1 cellular context compared by ENCODE assay signal in genomic region chr7:92667816-92668540, GRCh38.
TF ChIP-seq lines count a peak whose summit lies in the region.

No MANE protein-coding gene starts in this region.

TF ChIP-seq in SK-N-SH, 30 proteins besides CTCF, POLR2A, EP300 and RAD21 (continued from another document):
- TF ChIP-seq REST (IDR thresholded peaks at IDR 0.05; ENCODE audit: low read depth, low read length), result no peak
- TF ChIP-seq JUND (IDR thresholded peaks at IDR 0.05), result peak; percentile 46; the same call in 1 of the 2 replicates
